12 cellular contexts compared by ENCODE assay signal in genomic region chr2:202109737-202110184, GRCh38. TPM values are rescaled to one million over a fixed set of nuclear protein-coding genes. Genes with fewer than 3 reads are reported as not detected.
DNase-seq lines count a peak whose midpoint lies in the region; ATAC-seq and TF ChIP-seq lines count a peak whose summit lies in the region.
"Had no signal": no experiment of that assay in that cellular context is flagged by ENCODE, and none has a peak within 500 bp of the region (broad histone marks: within the 10 kb centered on the region; RNA-seq: fewer than 3 reads in every experiment).

No MANE protein-coding gene starts in this region.

- POLR2A ChIA-PET in T-cell (lab: Charles Lee): no interaction called here
- POLR2A ChIA-PET in activated CD4-positive, alpha-beta T cell treated with anti-CD3 and anti-CD28 coated beads for 36 hours (lab: Charles Lee): no interaction called here

- peaks cover 4% of the 10 kb centered on the region for H3K27me3 Mint-ChIP-seq in glutamatergic neuron (ENCODE audit: unreplicated experiment)
- H3K27me3 Mint-ChIP-seq in T-cell: peaks cover 18 to 22% of the 10 kb centered on the region in 2 donors
- peaks cover 7% of the 10 kb centered on the region for H3K27me3 Mint-ChIP-seq in activated CD4-positive, alpha-beta T cell treated with anti-CD3 and anti-CD28 coated beads for 36 hours

- no peak overlapping the region for H3K4me3 ChIP-seq in retinal pigment epithelial cell (ENCODE audit: low read length)
- H3K4me3 ChIP-seq: Peyer's patch had no signal

- H3K27ac Mint-ChIP-seq in glutamatergic neuron (ENCODE audit: unreplicated experiment): peak overlapping the region; percentile 39
- H3K27ac Mint-ChIP-seq in T-cell: no peak overlapping the region
- H3K27ac Mint-ChIP-seq in activated CD4-positive, alpha-beta T cell treated with anti-CD3 and anti-CD28 coated beads for 36 hours: no peak overlapping the region
- H3K27ac Mint-ChIP-seq: activated CD4-positive, alpha-beta T cell treated with anti-CD3 and anti-CD28 coated beads, Interleukin-2, amount 10 ng/mL, durations not matched to agents 7 days and 5 days had no signal

- CTCF ChIA-PET in T-cell (lab: Charles Lee): no interaction called here
- CTCF ChIA-PET in activated CD4-positive, alpha-beta T cell treated with anti-CD3 and anti-CD28 coated beads for 36 hours (lab: Charles Lee): interaction anchor here (1.1 kb wide), 1 partner anchor 13 kb away, joined by 3 read pairs; no protein-coding TSS in a partner anchor

- H3K9me3 Mint-ChIP-seq in glutamatergic neuron (ENCODE audit: unreplicated experiment) (peaks cover 6% of the 10 kb centered on the region), T-cell (no peaks in the 10 kb centered on the region)
- no peaks in the 10 kb centered on the region for H3K9me3 Mint-ChIP-seq in activated CD4-positive, alpha-beta T cell treated with anti-CD3 and anti-CD28 coated beads for 36 hours (ENCODE audit: low read depth)
- H3K9me3 Mint-ChIP-seq: activated CD4-positive, alpha-beta T cell treated with anti-CD3 and anti-CD28 coated beads, Interleukin-2, amount 10 ng/mL, durations not matched to agents 7 days and 5 days had no signal

- H3K36me3 Mint-ChIP-seq in glutamatergic neuron (ENCODE audit: unreplicated experiment): no peaks in the 10 kb centered on the region
- no peaks in the 10 kb centered on the region for H3K36me3 Mint-ChIP-seq in T-cell
- no peaks in the 10 kb centered on the region for H3K36me3 Mint-ChIP-seq in activated CD4-positive, alpha-beta T cell treated with anti-CD3 and anti-CD28 coated beads for 36 hours (ENCODE audit: low read depth)

- no peak for ATAC-seq in GM18870 (IDR thresholded peaks at IDR 0.05; ENCODE audit: unreplicated experiment)
- ATAC-seq in T-cell (replicated peaks in 1 of 4): no peak
- ATAC-seq in activated CD4-positive, alpha-beta T cell treated with anti-CD3 and anti-CD28 coated beads for 36 hours: no peak
- ATAC-seq in HG02938 (IDR thresholded peaks at IDR 0.05; ENCODE audit: unreplicated experiment): no peak

- H3K4me1 Mint-ChIP-seq in glutamatergic neuron (ENCODE audit: low read depth, unreplicated experiment) (peaks cover 19% of the 10 kb centered on the region), T-cell (no peaks in the 10 kb centered on the region)
- H3K4me1 Mint-ChIP-seq in activated CD4-positive, alpha-beta T cell treated with anti-CD3 and anti-CD28 coated beads for 36 hours: no peaks in the 10 kb centered on the region
- H3K4me1 Mint-ChIP-seq: activated CD4-positive, alpha-beta T cell treated with anti-CD3 and anti-CD28 coated beads, Interleukin-2, amount 10 ng/mL, durations not matched to agents 7 days and 5 days had no signal

- 0 out of 3 replicates have a peak, but pooled peaks have one; percentile 6 for TF ChIP-seq CTCF in GM12872 (IDR thresholded peaks at IDR 0.05; ENCODE audit: insufficient read depth, low read depth, low read length)
- no peak for TF ChIP-seq CTCF in glutamatergic neuron (IDR thresholded peaks at IDR 0.05; ENCODE audit: partially characterized antibody, unreplicated experiment)
- no peak for TF ChIP-seq CTCF in retinal pigment epithelial cell (conservative IDR thresholded peaks at IDR 0.05; ENCODE audit: low read depth, low read length)

- peak; percentile 31 for DNase-seq in T1000 (lab: John Stamatoyannopoulos, UW)
- no peak for DNase-seq in glutamatergic neuron
- peak; percentile 59 for DNase-seq in retinal pigment epithelial cell (ENCODE audit: low read depth)
- DNase-seq in T-cell: no peak
- DNase-seq in activated CD4-positive, alpha-beta T cell treated with anti-CD3 and anti-CD28 coated beads for 36 hours: no peak
- DNase-seq: activated CD4-positive, alpha-beta T cell treated with anti-CD3 and anti-CD28 coated beads, Interleukin-2, amount 10 ng/mL, durations not matched to agents 7 days and 5 days; hippocampal formation had no signal

- no peak overlapping the region for H3K4me3 Mint-ChIP-seq in glutamatergic neuron (ENCODE audit: unreplicated experiment)
- H3K4me3 Mint-ChIP-seq in T-cell: no peak overlapping the region
- H3K4me3 Mint-ChIP-seq in activated CD4-positive, alpha-beta T cell treated with anti-CD3 and anti-CD28 coated beads for 36 hours: no peak overlapping the region
- H3K4me3 Mint-ChIP-seq: activated CD4-positive, alpha-beta T cell treated with anti-CD3 and anti-CD28 coated beads, Interleukin-2, amount 10 ng/mL, durations not matched to agents 7 days and 5 days had no signal

- intact Hi-C loops in activated CD4-positive, alpha-beta T cell treated with anti-CD3 and anti-CD28 coated beads for 36 hours (cut with DNase I, micrococcal nuclease): no loop called here

RNA-seq across cellular contexts. Expression of gene KIAA2012, which starts 36.7 kb away (rescaled TPM):
- not detected for total RNA-seq in glutamatergic neuron (ENCODE audit: unreplicated experiment)
- not detected for total RNA-seq in T-cell
- not detected for total RNA-seq in activated CD4-positive, alpha-beta T cell treated with anti-CD3 and anti-CD28 coated beads for 36 hours
- total RNA-seq: activated CD4-positive, alpha-beta T cell treated with anti-CD3 and anti-CD28 coated beads, Interleukin-2, amount 10 ng/mL, durations not matched to agents 7 days and 5 days; pulmonary artery endothelial cell had no signal

Comparison
In these comparisons a context has a peak if more than half of its experiments do, and no peak if none do; other contexts are left out.
1. DNase-seq: peak in T1000 (single experiment) and retinal pigment epithelial cell (single experiment); none in glutamatergic neuron (single experiment), T-cell (0 of 34) and activated CD4-positive, alpha-beta T cell treated with anti-CD3 and anti-CD28 coated beads for 36 hours (single experiment).